Comparison of ENCODE assay signal across 8 cellular contexts in the genomic region with DNA sequence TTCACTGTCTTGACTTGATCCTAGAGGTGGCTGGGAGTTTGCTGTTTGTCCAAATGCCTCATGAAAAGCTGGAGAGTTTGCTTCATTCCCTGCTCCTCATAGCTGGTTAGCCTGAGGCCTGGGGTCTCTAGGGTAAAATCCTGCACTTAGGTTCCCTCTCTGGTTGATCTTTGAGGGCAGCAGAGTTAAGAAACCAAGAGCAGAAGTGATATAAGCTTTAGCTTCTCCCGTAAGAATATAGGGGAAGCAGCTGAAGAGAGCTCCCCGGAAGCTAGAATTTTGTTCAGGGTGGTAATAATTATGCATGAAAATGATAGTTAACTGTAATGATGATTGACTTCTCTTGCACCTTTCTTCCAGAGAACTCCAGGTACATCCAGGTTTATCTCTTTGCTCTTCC. TPM values are rescaled to one million over a fixed set of nuclear protein-coding genes. Genes with fewer than 3 reads are reported as not detected.
DNase-seq lines count a peak whose midpoint lies in the region; ATAC-seq and TF ChIP-seq lines count a peak whose summit lies in the region.

No MANE protein-coding gene starts in this region.

- peaks cover 13% of the 10 kb centered on the region for H3K4me1 ChIP-seq in MM.1S (ENCODE audit: low read length)
- H3K4me1 ChIP-seq in naive thymus-derived CD4-positive, alpha-beta T cell (ENCODE audit: control insufficient read depth in 2 of 2, insufficient read depth in 2 of 2, low read length in 2 of 2) = peaks cover 17 to 25% of the 10 kb centered on the region in 2 donors

- TF ChIP-seq CTCF in BJ (IDR thresholded peaks at IDR 0.05; ENCODE audit: insufficient read depth, low read depth, low read length) (no peak), MM.1S (IDR thresholded peaks at IDR 0.05; ENCODE audit: low read length) (no peak)

- peaks cover 26% of the 10 kb centered on the region for H3K36me3 Mint-ChIP-seq in central memory CD8-positive, alpha-beta T cell (ENCODE audit: insufficient read depth)
- peaks cover 0 to 20% (median 7%) of the 10 kb centered on the region in 5 donors for H3K36me3 Mint-ChIP-seq in naive thymus-derived CD4-positive, alpha-beta T cell

- H3K27ac ChIP-seq in MM.1S (ENCODE audit: low read length) = no peak overlapping the region
- H3K27ac ChIP-seq in naive thymus-derived CD4-positive, alpha-beta T cell (ENCODE audit: low read depth, low read length) = peak overlapping the region; percentile 95

- CTCF ChIA-PET in BJ (lab: Yijun Ruan, JAX) = interaction anchor here (0.6 to 8.9 kb wide), 3 partner anchors 9 to 166 kb away, joined by 3 to 118 read pairs (median 3); partner anchors contain the start of gene KDM3B
- CTCF ChIA-PET in naive thymus-derived CD4-positive, alpha-beta T cell (lab: Charles Lee) = interaction anchor here (0.9 to 8.4 kb wide), 3 partner anchors 9 to 108 kb away, joined by 4 to 117 read pairs (median 5); partner anchors contain the start of gene KDM3B

- H4K20me1 ChIP-seq in MM.1S (ENCODE audit: insufficient read depth, low read length) = no peaks in the 10 kb centered on the region

- no peaks in the 10 kb centered on the region for H3K9me3 Mint-ChIP-seq in central memory CD8-positive, alpha-beta T cell
- H3K9me3 Mint-ChIP-seq in naive thymus-derived CD4-positive, alpha-beta T cell = peaks cover 0 to 5% (median 0%) of the 10 kb centered on the region in 11 donors

- H3K9ac ChIP-seq in MM.1S (ENCODE audit: low read length) = peak overlapping the region; percentile 99; the same call in 1 of the 2 replicates

- no peak overlapping the region for H2AFZ ChIP-seq in MM.1S (ENCODE audit: low read length)

- peaks cover 41% of the 10 kb centered on the region for H3K4me1 Mint-ChIP-seq in central memory CD8-positive, alpha-beta T cell
- H3K4me1 Mint-ChIP-seq in naive thymus-derived CD4-positive, alpha-beta T cell = peaks cover 16 to 43% (median 40%) of the 10 kb centered on the region in 7 donors

- ATAC-seq in central memory CD8-positive, alpha-beta T cell (replicated peaks; ENCODE audit: extremely low read depth, poor library complexity, severe bottlenecking) = no peak
- no peak for ATAC-seq in naive thymus-derived CD4-positive, alpha-beta T cell
- ATAC-seq in HG03565 (IDR thresholded peaks at IDR 0.05; ENCODE audit: unreplicated experiment) = no peak
- ATAC-seq in GM19035 (IDR thresholded peaks at IDR 0.05; ENCODE audit: unreplicated experiment) = no peak
- ATAC-seq in GM18867 (IDR thresholded peaks at IDR 0.05; ENCODE audit: unreplicated experiment) = no peak

- H3K36me3 ChIP-seq in BJ (ENCODE audit: control insufficient read depth, insufficient read depth, low read length) (peaks cover 6% of the 10 kb centered on the region; the same call in 1 of the 2 replicates), MM.1S (replicated peaks; ENCODE audit: insufficient read depth, low read length) (peaks cover 3% of the 10 kb centered on the region; the same call in 1 of the 2 replicates)
- H3K36me3 ChIP-seq in naive thymus-derived CD4-positive, alpha-beta T cell (ENCODE audit: control insufficient read depth in 2 of 3, insufficient read depth in 3 of 3, low read length in 3 of 3) = peaks cover 0 to 25% (median 6%) of the 10 kb centered on the region in 3 experiments

- peak overlapping the region; percentile 77 for H3K4me3 ChIP-seq in BJ (ENCODE audit: low read depth, low read length)
- H3K4me3 ChIP-seq in MM.1S (ENCODE audit: low read length) = peak overlapping the region; percentile 75
- H3K4me3 ChIP-seq in naive thymus-derived CD4-positive, alpha-beta T cell (ENCODE audit: low read length) = peak overlapping the region; percentile 86

- DNase-seq in BJ (ENCODE audit: low read depth) = no peak
- DNase-seq in MM.1S = no peak
- DNase-seq in central memory CD8-positive, alpha-beta T cell (ENCODE audit: low spot score in 2 of 2) = no peak
- no peak for DNase-seq in naive thymus-derived CD4-positive, alpha-beta T cell
- DNase-seq in D341Med (ENCODE audit: low spot score) = no peak

- H3K79me2 ChIP-seq in MM.1S (ENCODE audit: low read length) = peaks cover 48% of the 10 kb centered on the region

- H3K27me3 ChIP-seq in BJ (ENCODE audit: control insufficient read depth, insufficient read depth, low read length) (no peaks in the 10 kb centered on the region), MM.1S (replicated peaks; ENCODE audit: insufficient read depth, low read length) (no peaks in the 10 kb centered on the region)
- no peaks in the 10 kb centered on the region for H3K27me3 ChIP-seq in naive thymus-derived CD4-positive, alpha-beta T cell (ENCODE audit: control insufficient read depth in 2 of 2, insufficient read depth in 2 of 2, low read length in 2 of 2)

- H3K9me3 ChIP-seq in MM.1S (replicated peaks; ENCODE audit: insufficient read depth, low read length) = no peaks in the 10 kb centered on the region
- H3K9me3 ChIP-seq in naive thymus-derived CD4-positive, alpha-beta T cell (ENCODE audit: control insufficient read depth in 2 of 3, low read length in 3 of 3) = no peaks in the 10 kb centered on the region

- intact Hi-C loops in naive thymus-derived CD4-positive, alpha-beta T cell (cut with micrococcal nuclease) = loop anchor here (2.0 to 10.0 kb wide), 8 partner anchors 161 to 1835 kb away; partner anchors contain the start of genes SPATA24 (in 2 of the 2), BRD8 (in 1 of the 2), CYSTM1 (in 1 of the 2) and FAM13B (in 1 of the 2)

- H3K27ac Mint-ChIP-seq in central memory CD8-positive, alpha-beta T cell (ENCODE audit: low read depth) = peak overlapping the region; percentile 97
- peak overlapping the region; percentile 86 to 99 (median 92) for H3K27ac Mint-ChIP-seq in naive thymus-derived CD4-positive, alpha-beta T cell

- H3K4me3 Mint-ChIP-seq in central memory CD8-positive, alpha-beta T cell = peak overlapping the region; percentile 90
- H3K4me3 Mint-ChIP-seq in naive thymus-derived CD4-positive, alpha-beta T cell = peak overlapping the region; percentile 77 to 98 (median 94)

- H3K9me2 ChIP-seq in MM.1S (replicated peaks; ENCODE audit: insufficient read depth, low read length) = no peaks in the 10 kb centered on the region

- POLR2A ChIA-PET in BJ (lab: Charles Lee) = interaction anchor here (0.8 to 1.2 kb wide), 2 partner anchors 10 to 12 kb away, joined by 3 read pairs; no protein-coding TSS in a partner anchor
- POLR2A ChIA-PET in naive thymus-derived CD4-positive, alpha-beta T cell (lab: Charles Lee) = interaction anchor here (0.6 to 13.8 kb wide), 7 partner anchors 9 to 729 kb away, joined by 3 to 343 read pairs (median 4); partner anchors contain the start of genes CDC23, CDC25C, HSPA9 and KDM3B

- peak overlapping the region; percentile 89 for H3K4me2 ChIP-seq in MM.1S (ENCODE audit: low read depth, low read length)

- no peaks in the 10 kb centered on the region for H3F3A ChIP-seq in MM.1S (ENCODE audit: insufficient read depth, low read length)

- no peaks in the 10 kb centered on the region for H3K27me3 Mint-ChIP-seq in central memory CD8-positive, alpha-beta T cell
- H3K27me3 Mint-ChIP-seq in naive thymus-derived CD4-positive, alpha-beta T cell = no peaks in the 10 kb centered on the region

RNA-seq across cellular contexts. Expression of gene FAM53C, which starts 1.4 kb away (rescaled TPM):
- 30.1 and 31.3 TPM in 2 replicates for polyA plus RNA-seq in BJ (2011; rRNA removed)
- polyA minus RNA-seq in BJ (2011; rRNA and poly(A)+ RNA removed) = 29.2 and 50.4 TPM in 2 replicates
- 10 to 100 TPM; 25.0 to 71.8 (median 27.7) TPM for total RNA-seq in naive thymus-derived CD4-positive, alpha-beta T cell
- polyA plus RNA-seq in naive thymus-derived CD4-positive, alpha-beta T cell = 10 to 100 TPM; 18.1 to 27.0 TPM

RNA-seq across cellular contexts. Expression of gene CDC25C, which starts 7.9 kb away (rescaled TPM):
- 7.8 and 8.7 TPM in 2 replicates for polyA plus RNA-seq in BJ (2011; rRNA removed)
- polyA minus RNA-seq in BJ (2011; rRNA and poly(A)+ RNA removed) = 3.0 and 4.2 TPM in 2 replicates
- 1 to 10 TPM in 1 of 5 experiments, not detected in 4; 9.8 TPM for total RNA-seq in naive thymus-derived CD4-positive, alpha-beta T cell
- not detected for polyA plus RNA-seq in naive thymus-derived CD4-positive, alpha-beta T cell

RNA-seq across cellular contexts. Expression of gene KDM3B, which starts 13.0 kb away (rescaled TPM):
- polyA plus RNA-seq in BJ (2011; rRNA removed) = 20.4 and 21.2 TPM in 2 replicates
- 23.3 and 27.8 TPM in 2 replicates for polyA minus RNA-seq in BJ (2011; rRNA and poly(A)+ RNA removed)
- 10 to 100 TPM; 67.7 to 90.2 (median 82.8) TPM for total RNA-seq in naive thymus-derived CD4-positive, alpha-beta T cell
- 10 to 100 TPM; 12.8 to 15.1 TPM for polyA plus RNA-seq in naive thymus-derived CD4-positive, alpha-beta T cell
